Comparison of ENCODE assay signal across 6 cellular contexts in genomic region chr10:76176166-76176550, GRCh38.
"Had no signal": no experiment of that assay in that cellular context is flagged by ENCODE, and none has a peak within 500 bp of the region (broad histone marks: within the 10 kb centered on the region; RNA-seq: fewer than 3 reads in every experiment).

No MANE protein-coding gene starts in this region.

- H3K27me3 Mint-ChIP-seq: IgD-negative memory B cell had no signal

- H3K27ac ChIP-seq: HL-60 had no signal

- H3K4me3 Mint-ChIP-seq: GM23338, H9, IgD-negative memory B cell had no signal

- DNase-seq: H9, HCEC 1CT had no signal

- H3K27ac Mint-ChIP-seq: GM23338, H9, IgD-negative memory B cell had no signal

- H3K4me3 ChIP-seq: GM23338 had no signal

- H3K9me3 Mint-ChIP-seq: H9 had no signal

- ATAC-seq: GM23338, HepG2 had no signal
